Comparison of ENCODE assay signal across 9 cellular contexts in genomic region chr1:46043491-46044017, GRCh38.
DNase-seq lines count a peak whose midpoint lies in the region; ATAC-seq and TF ChIP-seq lines count a peak whose summit lies in the region.
"Had no signal": no experiment of that assay in that cellular context is flagged by ENCODE, and none has a peak within 500 bp of the region (broad histone marks: within the 10 kb centered on the region; RNA-seq: fewer than 3 reads in every experiment).

No MANE protein-coding gene starts in this region.

- H3K4me3 ChIP-seq in CD8-positive, alpha-beta T cell (ENCODE audit: low read depth, low read length), result no peak overlapping the region

- H3K4me1 ChIP-seq in CD8-positive, alpha-beta T cell (ENCODE audit: insufficient read depth, low read length), result no peaks in the 10 kb centered on the region

- CTCF ChIA-PET in CD8-positive, alpha-beta T cell (lab: Charles Lee), result interaction anchor here (12.8 kb wide), 1 partner anchor 136 kb away, joined by 207 read pairs; the partner anchor contains the start of genes P3R3URF and TSPAN1

- peak; percentile 66 for ATAC-seq in GM19025 (IDR thresholded peaks at IDR 0.05; ENCODE audit: low read depth, unreplicated experiment)
- ATAC-seq in HG02870 (IDR thresholded peaks at IDR 0.05; ENCODE audit: unreplicated experiment), result peak; percentile 63
- ATAC-seq in CD8-positive, alpha-beta T cell, result no peak

- no peaks in the 10 kb centered on the region for H3K9me3 ChIP-seq in CD8-positive, alpha-beta T cell (ENCODE audit: low read length)

- no peaks in the 10 kb centered on the region for H3K27me3 ChIP-seq in CD8-positive, alpha-beta T cell (ENCODE audit: insufficient read depth, low read length)

- H3K9me3 Mint-ChIP-seq in neural crest cell (no peaks in the 10 kb centered on the region), chondrocyte (ENCODE audit: low read depth) (no peaks in the 10 kb centered on the region)
- no peaks in the 10 kb centered on the region for H3K9me3 Mint-ChIP-seq in CD8-positive, alpha-beta T cell

- TF ChIP-seq CTCF in neural crest cell (conservative IDR thresholded peaks at IDR 0.05) (no peak), chondrocyte (IDR thresholded peaks at IDR 0.05) (no peak)
- no peak for TF ChIP-seq CTCF in CD8-positive, alpha-beta T cell (IDR thresholded peaks at IDR 0.05)

- H3K4me3 Mint-ChIP-seq in neural crest cell (peak overlapping the region; percentile 3), chondrocyte (ENCODE audit: unreplicated experiment) (no peak overlapping the region)
- no peak overlapping the region for H3K4me3 Mint-ChIP-seq in CD8-positive, alpha-beta T cell

- no peaks in the 10 kb centered on the region for H3K27me3 Mint-ChIP-seq in neural crest cell (ENCODE audit: low read depth)
- no peaks in the 10 kb centered on the region for H3K27me3 Mint-ChIP-seq in chondrocyte (ENCODE audit: low read depth)
- H3K27me3 Mint-ChIP-seq in CD8-positive, alpha-beta T cell (ENCODE audit: low read depth), result no peaks in the 10 kb centered on the region

- H3K27ac Mint-ChIP-seq in neural crest cell (ENCODE audit: unreplicated experiment) (no peak overlapping the region), chondrocyte (ENCODE audit: unreplicated experiment) (no peak overlapping the region)
- H3K27ac Mint-ChIP-seq in CD8-positive, alpha-beta T cell, result no peak overlapping the region

- H3K27ac ChIP-seq in CD8-positive, alpha-beta T cell (ENCODE audit: low read depth, low read length), result no peak overlapping the region

- H3K4me1 Mint-ChIP-seq in neural crest cell (peaks cover 14% of the 10 kb centered on the region), chondrocyte (ENCODE audit: low read depth) (peaks cover 3% of the 10 kb centered on the region)
- H3K4me1 Mint-ChIP-seq in CD8-positive, alpha-beta T cell (ENCODE audit: low read depth), result peaks cover 4% of the 10 kb centered on the region

- DNase-seq in NOMO-1 treated with DMSO at 0.1 percent for 48 hours (lab: John Stamatoyannopoulos, UW; ENCODE audit: unreplicated experiment) (peak; percentile 98), neural crest cell (ENCODE audit: low read depth, low spot score) (no peak), chondrocyte (ENCODE audit: low spot score) (no peak), T-helper 2 cell (no peak), NCI-H146 treated with DMSO at 0.1 percent for 48 hours (lab: John Stamatoyannopoulos, UW; ENCODE audit: unreplicated experiment) (no peak)
- DNase-seq in CD8-positive, alpha-beta T cell, result no peak
- DNase-seq: activated gamma-delta T cell had no signal

- POLR2A ChIA-PET in CD8-positive, alpha-beta T cell (lab: Charles Lee), result no interaction called here

- H3K36me3 ChIP-seq in CD8-positive, alpha-beta T cell (ENCODE audit: insufficient read depth, low read length), result no peaks in the 10 kb centered on the region

- H3K36me3 Mint-ChIP-seq in neural crest cell (ENCODE audit: low read depth) (peaks cover 8% of the 10 kb centered on the region), chondrocyte (ENCODE audit: low read depth) (peaks cover 12% of the 10 kb centered on the region)
- no peaks in the 10 kb centered on the region for H3K36me3 Mint-ChIP-seq in CD8-positive, alpha-beta T cell

- intact Hi-C loops in CD8-positive, alpha-beta T cell (cut with DNase I, micrococcal nuclease), result no loop called here
